Comparison of ENCODE assay signal across 10 cellular contexts in the genomic region with DNA sequence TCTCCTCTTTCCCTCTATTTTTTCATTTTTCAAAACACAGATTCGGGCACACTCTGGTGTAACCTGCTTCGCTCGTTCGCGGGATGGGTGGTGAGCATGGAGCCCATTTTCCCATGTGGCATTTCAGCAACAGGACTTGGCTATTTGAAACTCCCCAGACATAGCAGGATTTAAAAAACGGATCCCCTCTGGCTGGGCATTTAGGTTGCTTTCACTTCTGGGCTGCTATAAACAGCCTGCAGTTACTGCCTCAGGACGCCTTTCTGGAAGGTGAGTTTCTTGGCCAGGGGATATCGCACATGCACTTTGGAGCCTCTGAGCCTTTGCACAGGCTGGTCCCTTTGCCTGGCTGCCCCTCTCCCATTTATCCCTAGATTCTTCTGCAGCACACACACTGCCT. TPM values are rescaled to one million over a fixed set of nuclear protein-coding genes. Genes with fewer than 3 reads are reported as not detected.
"Had no signal": no experiment of that assay in that cellular context is flagged by ENCODE, and none has a peak within 500 bp of the region (broad histone marks: within the 10 kb centered on the region; RNA-seq: fewer than 3 reads in every experiment).

No MANE protein-coding gene starts in this region.

- H3K4me2 ChIP-seq: GM23338 had no signal

- H2AFZ ChIP-seq: GM23338 had no signal

- DNase-seq: H9, HCEC 1CT, HFFc6, IMR-90 had no signal

- H3K27ac ChIP-seq: HL-60 had no signal

- ATAC-seq: K562 had no signal

- FAIRE-seq: H1, H54, K562 had no signal

- H3K4me3 ChIP-seq: GM23338, K562 had no signal

RNA-seq across cellular contexts. Expression of gene MPPED1, which starts 2.8 kb away (rescaled TPM):
- total RNA-seq: HFFc6, HT1080, IMR-90, K562 had no signal
- polyA plus RNA-seq: GM23338, IMR-90, K562 had no signal
